ENCODE assay signal across 2 cellular contexts in genomic region chr7:101075646-101076045, GRCh38.
A peak's percentile ranks its signal among the peaks of the same experiment; 100 is the strongest.
TF ChIP-seq lines count a peak whose summit lies in the region.

No MANE protein-coding gene starts in this region.

TF ChIP-seq in GM23338, 12 proteins besides CTCF, POLR2A, EP300 and RAD21:
- TF ChIP-seq ZNF331 (CRISPR knock-in tag; IDR thresholded peaks at IDR 0.05; ENCODE audit: low read depth) (no peak), EZH2 (IDR thresholded peaks at IDR 0.05; ENCODE audit: low read depth, unreplicated experiment) (no peak), STAT1 (IDR thresholded peaks at IDR 0.05; ENCODE audit: unreplicated experiment) (no peak), ZNF114 (CRISPR knock-in tag; IDR thresholded peaks at IDR 0.05) (no peak), POLR2AphosphoS5 (IDR thresholded peaks at IDR 0.05; ENCODE audit: low read depth) (no peak), CREB1 (CRISPR knock-in tag; IDR thresholded peaks at IDR 0.05; ENCODE audit: low read depth) (no peak), JUNB (IDR thresholded peaks at IDR 0.05; ENCODE audit: unreplicated experiment) (no peak), EZH2phosphoT487 (IDR thresholded peaks at IDR 0.05; ENCODE audit: unreplicated experiment) (no peak), ZNF462 (CRISPR knock-in tag; IDR thresholded peaks at IDR 0.05) (no peak), REST (IDR thresholded peaks at IDR 0.05; ENCODE audit: unreplicated experiment) (no peak), NANOG (IDR thresholded peaks at IDR 0.05; ENCODE audit: borderline replicate concordance) (no peak), ETS1 (IDR thresholded peaks at IDR 0.05) (no peak)

TF ChIP-seq in K562, 482 proteins besides CTCF, POLR2A, EP300 and RAD21:
- TF ChIP-seq PTBP1 (IDR thresholded peaks at IDR 0.05; ENCODE audit: low read depth, low read length) (no peak), BRF1 (IDR thresholded peaks at IDR 0.05; ENCODE audit: borderline replicate concordance, extremely low read depth, insufficient read length) (no peak), MLLT1 (IDR thresholded peaks at IDR 0.05) (no peak), MECOM (CRISPR knock-in tag; IDR thresholded peaks at IDR 0.05) (peak; percentile 72; the same call in 1 of the 2 replicates), CEBPG (CRISPR knock-in tag; IDR thresholded peaks at IDR 0.05) (no peak), CEBPG (tag; conservative IDR thresholded peaks at IDR 0.05 in 1 of 2, IDR thresholded peaks at IDR 0.05 in 1 of 2) (no peak), PKNOX1 (IDR thresholded peaks at IDR 0.05) (peak; percentile 54), CSDE1 (IDR thresholded peaks at IDR 0.05) (no peak), ZNF316 (IDR thresholded peaks at IDR 0.05) (no peak), MEIS2 (IDR thresholded peaks at IDR 0.05; ENCODE audit: partially characterized antibody) (peak; percentile 74), BDP1 (IDR thresholded peaks at IDR 0.05; ENCODE audit: insufficient read depth, insufficient read length) (no peak), PBX2 (CRISPR knock-in tag; IDR thresholded peaks at IDR 0.05; ENCODE audit: low read depth) (no peak), PBX2 (tag; conservative IDR thresholded peaks at IDR 0.05; ENCODE audit: low read depth) (peak; percentile 83)
